27 cellular contexts compared by ENCODE assay signal in the genomic region with DNA sequence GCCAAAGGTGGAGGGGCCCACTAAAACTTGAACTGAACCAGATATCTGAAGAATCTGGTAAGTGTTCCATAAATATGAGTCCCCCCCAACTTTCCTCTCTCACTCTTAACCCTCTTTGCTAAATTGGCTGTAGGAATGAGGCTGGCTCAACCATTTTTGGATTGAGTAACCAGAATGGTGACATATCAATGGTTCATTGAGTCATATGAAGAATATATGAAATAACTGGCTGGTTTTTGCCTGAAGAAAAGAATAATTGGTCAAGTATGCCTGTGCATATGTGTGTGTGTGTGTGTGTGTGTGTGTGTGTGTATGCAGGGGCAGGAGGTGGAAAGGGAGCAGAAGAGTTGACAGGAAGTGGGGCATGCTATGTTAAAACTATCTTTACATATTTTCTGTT.
"Had no signal": no experiment of that assay in that cellular context is flagged by ENCODE, and none has a peak within 500 bp of the region (broad histone marks: within the 10 kb centered on the region; RNA-seq: fewer than 3 reads in every experiment).

No MANE protein-coding gene starts in this region.

- H3K9ac ChIP-seq: parathyroid adenoma had no signal

- H3K4me3 Mint-ChIP-seq: naive thymus-derived CD8-positive, alpha-beta T cell; stimulated activated naive CD8-positive, alpha-beta T cell treated with anti-CD3 and anti-CD28 coated beads, Interleukin-15, amount 100 ng/mL, for 72 hours had no signal

- H3K27ac Mint-ChIP-seq: naive thymus-derived CD8-positive, alpha-beta T cell; progenitor cell of endocrine pancreas; stimulated activated naive CD8-positive, alpha-beta T cell treated with anti-CD3 and anti-CD28 coated beads, Interleukin-15, amount 100 ng/mL, for 72 hours had no signal

- ATAC-seq: foreskin keratinocyte; gastroesophageal sphincter; heart left ventricle; left lung; naive thymus-derived CD8-positive, alpha-beta T cell; right lobe of liver; stimulated activated naive CD8-positive, alpha-beta T cell treated with anti-CD3 and anti-CD28 coated beads, Interleukin-15, amount 100 ng/mL, for 72 hours had no signal

- H3K9me3 ChIP-seq: gastroesophageal sphincter, heart left ventricle, left lung, neutrophil, right lobe of liver, suprapubic skin, transverse colon, vagina had no signal

- H3K9me3 Mint-ChIP-seq: stimulated activated naive CD8-positive, alpha-beta T cell treated with anti-CD3 and anti-CD28 coated beads, Interleukin-15, amount 100 ng/mL, for 72 hours had no signal

- DNase-seq: dermis blood vessel endothelial cell; effector memory CD4-positive, alpha-beta T cell; erythroblast; heart left ventricle; kidney; left lung; mesendoderm; naive thymus-derived CD8-positive, alpha-beta T cell; right lobe of liver; stimulated activated CD4-positive, alpha-beta T cell treated with anti-CD3 and anti-CD28 coated beads, Interleukin-12 subunit alpha, Interleukin-12 subunit beta, amount 100 ng/mL, for 4 hours; stimulated activated CD4-positive, alpha-beta T cell treated with anti-CD3 and anti-CD28 coated beads, Interleukin-1b, Interleukin-23, amount 100 ng/mL, for 48 hours; stimulated activated CD4-positive, alpha-beta T cell treated with anti-CD3 and anti-CD28 coated beads, Interleukin-4, amount 100 ng/mL, for 1 hour; stimulated activated CD8-positive, alpha-beta memory T cell treated with anti-CD3 and anti-CD28 coated beads, Interleukin-4, amount 100 ng/mL, for 48 hours; stimulated activated naive CD4-positive, alpha-beta T cell; stimulated activated naive CD8-positive, alpha-beta T cell treated with anti-CD3 and anti-CD28 coated beads, Interleukin-15, amount 100 ng/mL, for 72 hours; transverse colon had no signal

- FAIRE-seq: endothelial cell of umbilical vein, kidney had no signal

- H3K4me3 ChIP-seq: coronary artery, gastroesophageal sphincter, heart left ventricle, hepatocyte, left lung, right lobe of liver, smooth muscle cell, suprapubic skin, transverse colon, vagina had no signal

- H3K36me3 ChIP-seq: gastroesophageal sphincter, heart left ventricle, left lung, neutrophil, right lobe of liver, suprapubic skin, transverse colon, vagina had no signal

- H3K27me3 ChIP-seq: foreskin keratinocyte, gastroesophageal sphincter, heart left ventricle, hepatocyte, left lung, neutrophil, right lobe of liver, suprapubic skin, transverse colon, vagina had no signal

- H3K79me2 ChIP-seq: hepatocyte, parathyroid adenoma had no signal

- H3K4me1 Mint-ChIP-seq: naive thymus-derived CD8-positive, alpha-beta T cell; stimulated activated naive CD8-positive, alpha-beta T cell treated with anti-CD3 and anti-CD28 coated beads, Interleukin-15, amount 100 ng/mL, for 72 hours had no signal

- H2AFZ ChIP-seq: hepatocyte, parathyroid adenoma had no signal

- H3K27ac ChIP-seq: coronary artery, foreskin keratinocyte, gastroesophageal sphincter, heart left ventricle, hepatocyte, left lung, neutrophil, parathyroid adenoma, right lobe of liver, suprapubic skin, transverse colon, vagina had no signal

- H3K4me1 ChIP-seq: foreskin keratinocyte, gastroesophageal sphincter, heart left ventricle, left lung, parathyroid adenoma, right lobe of liver, suprapubic skin, transverse colon, vagina had no signal

- H3K4me2 ChIP-seq: hepatocyte, smooth muscle cell had no signal
